1 cellular context compared by ENCODE assay signal in the genomic region with DNA sequence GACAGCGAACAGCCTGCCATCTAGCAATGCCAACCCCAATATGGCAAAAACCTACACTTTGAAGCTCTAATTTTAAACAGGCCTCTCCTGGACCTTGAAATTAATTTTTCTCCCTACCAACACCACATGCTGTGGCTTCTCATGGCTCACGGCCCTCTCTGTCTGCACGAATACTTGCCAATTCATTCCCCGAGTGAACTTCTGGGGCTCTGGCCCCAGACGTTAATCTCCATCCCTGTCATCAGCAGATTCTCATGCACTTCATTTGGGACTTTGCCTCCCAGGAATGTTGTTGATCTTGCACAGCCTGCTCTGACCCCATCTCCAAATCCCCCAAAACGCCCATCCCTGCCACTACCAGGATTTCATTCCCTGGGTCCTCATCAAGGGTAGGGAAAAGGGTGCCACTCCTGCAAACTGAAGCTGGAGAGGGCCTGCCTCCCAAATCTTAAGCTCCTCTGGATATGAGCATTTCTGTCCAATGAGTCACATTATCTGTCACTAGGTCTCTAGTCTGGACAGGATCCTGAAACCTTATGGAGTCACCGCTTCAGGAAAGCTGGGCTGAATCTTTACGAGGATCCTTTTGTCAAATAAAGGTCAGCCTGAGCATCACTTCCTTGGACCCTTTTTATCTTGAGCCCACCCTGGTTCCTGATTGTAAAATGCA.
TF ChIP-seq lines count a peak whose summit lies in the region.

No MANE protein-coding gene starts in this region.

TF ChIP-seq in IMR-90, 13 proteins besides CTCF, POLR2A, EP300 and RAD21:
- TF ChIP-seq BHLHE40 (IDR thresholded peaks at IDR 0.05; ENCODE audit: low read depth, low read length) (no peak), MXI1 (IDR thresholded peaks at IDR 0.05; ENCODE audit: borderline replicate concordance, low read depth, low read length) (no peak), NFE2L2 (IDR thresholded peaks at IDR 0.05; ENCODE audit: low read depth, low read length) (no peak), MAZ (IDR thresholded peaks at IDR 0.05; ENCODE audit: borderline replicate concordance, low read depth, low read length) (no peak), MAFK (IDR thresholded peaks at IDR 0.05; ENCODE audit: low read depth, low read length) (no peak), RCOR1 (IDR thresholded peaks at IDR 0.05; ENCODE audit: insufficient replicate concordance, low read length) (no peak), CEBPB (IDR thresholded peaks at IDR 0.05; ENCODE audit: low read depth, low read length) (no peak), SMC3 (IDR thresholded peaks at IDR 0.05; ENCODE audit: low read depth, low read length) (no peak), FOS (IDR thresholded peaks at IDR 0.05; ENCODE audit: low read depth, low read length) (no peak), RFX5 (IDR thresholded peaks at IDR 0.05; ENCODE audit: low read depth, low read length) (no peak), CHD1 (IDR thresholded peaks at IDR 0.05; ENCODE audit: low read depth, low read length) (no peak)
- TF ChIP-seq, protein P1, sequence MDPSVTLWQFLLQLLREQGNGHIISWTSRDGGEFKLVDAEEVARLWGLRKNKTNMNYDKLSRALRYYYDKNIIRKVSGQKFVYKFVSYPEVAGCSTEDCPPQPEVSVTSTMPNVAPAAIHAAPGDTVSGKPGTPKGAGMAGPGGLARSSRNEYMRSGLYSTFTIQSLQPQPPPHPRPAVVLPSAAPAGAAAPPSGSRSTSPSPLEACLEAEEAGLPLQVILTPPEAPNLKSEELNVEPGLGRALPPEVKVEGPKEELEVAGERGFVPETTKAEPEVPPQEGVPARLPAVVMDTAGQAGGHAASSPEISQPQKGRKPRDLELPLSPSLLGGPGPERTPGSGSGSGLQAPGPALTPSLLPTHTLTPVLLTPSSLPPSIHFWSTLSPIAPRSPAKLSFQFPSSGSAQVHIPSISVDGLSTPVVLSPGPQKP (IDR thresholded peaks at IDR 0.05; ENCODE audit: borderline replicate concordance, low read depth, low read length) = no peak
- TF ChIP-seq, protein P2, sequence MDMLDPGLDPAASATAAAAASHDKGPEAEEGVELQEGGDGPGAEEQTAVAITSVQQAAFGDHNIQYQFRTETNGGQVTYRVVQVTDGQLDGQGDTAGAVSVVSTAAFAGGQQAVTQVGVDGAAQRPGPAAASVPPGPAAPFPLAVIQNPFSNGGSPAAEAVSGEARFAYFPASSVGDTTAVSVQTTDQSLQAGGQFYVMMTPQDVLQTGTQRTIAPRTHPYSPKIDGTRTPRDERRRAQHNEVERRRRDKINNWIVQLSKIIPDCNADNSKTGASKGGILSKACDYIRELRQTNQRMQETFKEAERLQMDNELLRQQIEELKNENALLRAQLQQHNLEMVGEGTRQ (IDR thresholded peaks at IDR 0.05; ENCODE audit: low read depth, low read length) = no peak
